ENCODE assay signal across 1 cellular context in the genomic region with DNA sequence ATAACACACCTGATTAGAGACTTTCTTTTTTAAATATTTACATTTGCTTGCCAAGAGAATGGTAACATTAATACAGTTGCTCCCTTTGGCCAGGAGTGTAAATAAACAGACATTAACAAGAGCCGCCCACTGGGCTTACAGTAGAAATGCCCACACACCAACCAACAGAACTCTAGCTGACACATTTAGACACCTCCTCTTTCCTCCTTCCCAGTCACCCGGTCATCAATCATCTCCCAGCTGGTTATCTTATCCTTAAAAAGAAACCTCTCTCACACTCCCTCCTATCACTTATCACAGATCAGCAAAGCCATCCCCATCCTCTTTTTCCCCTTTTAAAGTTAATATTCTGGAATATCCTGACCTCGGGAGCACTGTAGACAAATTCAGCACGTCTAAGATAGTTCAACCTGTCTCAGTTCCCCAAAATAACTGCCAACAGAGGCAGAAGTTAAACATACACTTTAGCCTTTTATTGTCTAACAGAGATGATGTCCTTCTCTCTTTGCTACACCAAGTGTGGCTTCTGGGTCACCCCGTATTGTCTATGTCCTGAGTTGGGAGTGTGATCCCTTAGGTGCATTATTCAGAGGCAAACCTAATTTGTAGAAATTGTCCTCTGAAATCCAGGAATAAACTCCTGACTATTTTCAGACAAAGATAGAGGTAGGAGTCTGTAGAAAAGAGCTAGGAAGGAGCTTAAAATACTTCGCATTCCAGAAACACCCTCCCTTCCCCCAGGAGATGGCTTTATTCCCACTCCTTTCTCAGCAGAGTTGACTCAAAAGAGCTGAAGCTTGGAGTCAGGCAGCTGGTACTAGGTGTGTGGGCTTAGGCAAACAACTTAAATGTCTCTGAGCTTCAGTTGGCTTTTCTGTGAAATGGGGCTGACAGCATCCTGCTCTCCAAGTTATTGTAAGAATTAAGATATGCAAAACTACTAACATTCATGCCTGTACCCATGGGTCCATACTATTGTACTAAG.
TF ChIP-seq lines count a peak whose summit lies in the region.

No MANE protein-coding gene starts in this region.

TF ChIP-seq in K562, 482 proteins besides CTCF, POLR2A, EP300 and RAD21 (continued from another document and continues in another):
- TF ChIP-seq, protein P1, sequence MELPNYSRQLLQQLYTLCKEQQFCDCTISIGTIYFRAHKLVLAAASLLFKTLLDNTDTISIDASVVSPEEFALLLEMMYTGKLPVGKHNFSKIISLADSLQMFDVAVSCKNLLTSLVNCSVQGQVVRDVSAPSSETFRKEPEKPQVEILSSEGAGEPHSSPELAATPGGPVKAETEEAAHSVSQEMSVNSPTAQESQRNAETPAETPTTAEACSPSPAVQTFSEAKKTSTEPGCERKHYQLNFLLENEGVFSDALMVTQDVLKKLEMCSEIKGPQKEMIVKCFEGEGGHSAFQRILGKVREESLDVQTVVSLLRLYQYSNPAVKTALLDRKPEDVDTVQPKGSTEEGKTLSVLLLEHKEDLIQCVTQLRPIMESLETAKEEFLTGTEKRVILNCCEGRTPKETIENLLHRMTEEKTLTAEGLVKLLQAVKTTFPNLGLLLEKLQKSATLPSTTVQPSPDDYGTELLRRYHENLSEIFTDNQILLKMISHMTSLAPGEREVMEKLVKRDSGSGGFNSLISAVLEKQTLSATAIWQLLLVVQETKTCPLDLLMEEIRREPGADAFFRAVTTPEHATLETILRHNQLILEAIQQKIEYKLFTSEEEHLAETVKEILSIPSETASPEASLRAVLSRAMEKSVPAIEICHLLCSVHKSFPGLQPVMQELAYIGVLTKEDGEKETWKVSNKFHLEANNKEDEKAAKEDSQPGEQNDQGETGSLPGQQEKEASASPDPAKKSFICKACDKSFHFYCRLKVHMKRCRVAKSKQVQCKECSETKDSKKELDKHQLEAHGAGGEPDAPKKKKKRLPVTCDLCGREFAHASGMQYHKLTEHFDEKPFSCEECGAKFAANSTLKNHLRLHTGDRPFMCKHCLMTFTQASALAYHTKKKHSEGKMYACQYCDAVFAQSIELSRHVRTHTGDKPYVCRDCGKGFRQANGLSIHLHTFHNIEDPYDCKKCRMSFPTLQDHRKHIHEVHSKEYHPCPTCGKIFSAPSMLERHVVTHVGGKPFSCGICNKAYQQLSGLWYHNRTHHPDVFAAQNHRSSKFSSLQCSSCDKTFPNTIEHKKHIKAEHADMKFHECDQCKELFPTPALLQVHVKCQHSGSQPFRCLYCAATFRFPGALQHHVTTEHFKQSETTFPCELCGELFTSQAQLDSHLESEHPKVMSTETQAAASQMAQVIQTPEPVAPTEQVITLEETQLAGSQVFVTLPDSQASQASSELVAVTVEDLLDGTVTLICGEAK (IDR thresholded peaks at IDR 0.05): peak; percentile 12; the same call in 1 of the 2 replicates
- TF ChIP-seq, protein P1 (CRISPR knock-in tag; IDR thresholded peaks at IDR 0.05): no peak
- peak; percentile 57; the same call in 1 of the 2 replicates for TF ChIP-seq AFF4 (CRISPR knock-in tag; IDR thresholded peaks at IDR 0.05)
- TF ChIP-seq ZNF644 (tag; IDR thresholded peaks at IDR 0.05; ENCODE audit: low read depth): peak; percentile 83; the same call in 1 of the 2 replicates
- no peak for TF ChIP-seq ZNF133 (CRISPR knock-in tag; IDR thresholded peaks at IDR 0.05)
- no peak for TF ChIP-seq TCF7 (IDR thresholded peaks at IDR 0.05; ENCODE audit: borderline replicate concordance)
- no peak for TF ChIP-seq ZNF23 (CRISPR knock-in tag; IDR thresholded peaks at IDR 0.05)
- 0 out of 2 replicates have a peak, but pooled peaks have one; percentile 23 for TF ChIP-seq NFE2 (IDR thresholded peaks at IDR 0.05; ENCODE audit: low read depth)
- TF ChIP-seq HMGN3 (IDR thresholded peaks at IDR 0.05; ENCODE audit: borderline replicate concordance, extremely low read depth, insufficient read length, low read depth, low read length): peak; percentile 89
- TF ChIP-seq TRIM24 (IDR thresholded peaks at IDR 0.05): peak; percentile 88 to 90
- TF ChIP-seq GABPB2 (CRISPR knock-in tag; conservative IDR thresholded peaks at IDR 0.05): no peak
- no peak for TF ChIP-seq PPARD (CRISPR knock-in tag; IDR thresholded peaks at IDR 0.05)
- TF ChIP-seq SETDB1 (IDR thresholded peaks at IDR 0.05; ENCODE audit: low read length): no peak
- TF ChIP-seq ZNF512 (tag; IDR thresholded peaks at IDR 0.05): no peak
- peak; percentile 94 for TF ChIP-seq FOXM1 (IDR thresholded peaks at IDR 0.05; ENCODE audit: low read depth)
- no peak for TF ChIP-seq FOXM1 (CRISPR knock-in tag; IDR thresholded peaks at IDR 0.05; ENCODE audit: low read depth)
- peak; percentile 89 for TF ChIP-seq SMAD1 (IDR thresholded peaks at IDR 0.05; ENCODE audit: low read depth, low read length, partially characterized antibody)
- no peak for TF ChIP-seq POLR2H (tag; IDR thresholded peaks at IDR 0.05; ENCODE audit: low read depth)
- peak; percentile 95 for TF ChIP-seq TEAD4 (IDR thresholded peaks at IDR 0.05; ENCODE audit: low read length)
- TF ChIP-seq TEAD4 (CRISPR knock-in tag; IDR thresholded peaks at IDR 0.05; ENCODE audit: borderline replicate concordance): no peak
- TF ChIP-seq KHSRP (IDR thresholded peaks at IDR 0.05): peak; percentile 76
- TF ChIP-seq, protein P2, sequence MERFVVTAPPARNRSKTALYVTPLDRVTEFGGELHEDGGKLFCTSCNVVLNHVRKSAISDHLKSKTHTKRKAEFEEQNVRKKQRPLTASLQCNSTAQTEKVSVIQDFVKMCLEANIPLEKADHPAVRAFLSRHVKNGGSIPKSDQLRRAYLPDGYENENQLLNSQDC (CRISPR knock-in tag; IDR thresholded peaks at IDR 0.05): no peak
- TF ChIP-seq SP1 (CRISPR knock-in tag; IDR thresholded peaks at IDR 0.05): no peak; the same call in 1 of the 2 replicates
- TF ChIP-seq MAFG (tag; conservative IDR thresholded peaks at IDR 0.05): peak; percentile 23; the same call in 1 of the 2 replicates
- TF ChIP-seq POLR2AphosphoS5 (IDR thresholded peaks at IDR 0.05; ENCODE audit: control insufficient read depth, insufficient read depth, low read depth, low read length): peak; percentile 80
- TF ChIP-seq TCF15 (CRISPR knock-in tag; IDR thresholded peaks at IDR 0.05): no peak
- 0 out of 2 replicates have a peak, but pooled peaks have one; percentile 23 for TF ChIP-seq RBFOX2 (IDR thresholded peaks at IDR 0.05; ENCODE audit: low read depth, low read length)
- no peak for TF ChIP-seq ZBTB8A (IDR thresholded peaks at IDR 0.05; ENCODE audit: partially characterized antibody)
- no peak for TF ChIP-seq RREB1 (CRISPR knock-in tag; IDR thresholded peaks at IDR 0.05)
- peak; percentile 93 for TF ChIP-seq MEF2D (tag; conservative IDR thresholded peaks at IDR 0.05; ENCODE audit: low read depth)
